ENCODE assay signal across 9 cellular contexts in genomic region chr17:43578699-43579569, GRCh38. TPM values are rescaled to one million over a fixed set of nuclear protein-coding genes. Genes with fewer than 3 reads are reported as not detected.
A peak's percentile ranks its signal among the peaks of the same experiment; 100 is the strongest.
DNase-seq lines count a peak whose midpoint lies in the region; ATAC-seq and TF ChIP-seq lines count a peak whose summit lies in the region.
"Had no signal": no experiment of that assay in that cellular context is flagged by ENCODE, and none has a peak within 500 bp of the region (broad histone marks: within the 10 kb centered on the region; RNA-seq: fewer than 3 reads in every experiment).

No MANE protein-coding gene starts in this region.

- peaks cover 2% of the 10 kb centered on the region for H3K27me3 Mint-ChIP-seq in activated CD4-positive, alpha-beta memory T cell treated with anti-CD3 and anti-CD28 coated beads for 36 hours

- intact Hi-C loops in activated CD4-positive, alpha-beta memory T cell treated with anti-CD3 and anti-CD28 coated beads for 36 hours (cut with micrococcal nuclease), result no loop called here

- CTCF ChIA-PET in activated CD4-positive, alpha-beta memory T cell treated with anti-CD3 and anti-CD28 coated beads for 36 hours (lab: Charles Lee), result interaction anchor here (3.7 to 6.7 kb wide), 2 partner anchors 181 to 188 kb away, joined by 34 to 42 read pairs; partner anchors contain the start of gene SOST

- ATAC-seq in foreskin keratinocyte (peak; percentile 52), HG03139 (IDR thresholded peaks at IDR 0.05; ENCODE audit: unreplicated experiment) (no peak)

- no peak for TF ChIP-seq CTCF in foreskin keratinocyte (conservative IDR thresholded peaks at IDR 0.05)

- POLR2A ChIA-PET in activated CD4-positive, alpha-beta memory T cell treated with anti-CD3 and anti-CD28 coated beads for 36 hours (lab: Charles Lee), result no interaction called here

- no peaks in the 10 kb centered on the region for H3K27me3 ChIP-seq in foreskin keratinocyte

- H3K4me1 Mint-ChIP-seq in activated CD4-positive, alpha-beta memory T cell treated with anti-CD3 and anti-CD28 coated beads for 36 hours (ENCODE audit: low read depth), result peaks cover 15% of the 10 kb centered on the region

- peak overlapping the region; percentile 56 for H3K27ac ChIP-seq in foreskin keratinocyte
- H3K27ac ChIP-seq: C4-2B had no signal

- no peak overlapping the region for H3K4me3 Mint-ChIP-seq in activated CD4-positive, alpha-beta memory T cell treated with anti-CD3 and anti-CD28 coated beads for 36 hours

- H3K9me3 Mint-ChIP-seq in activated CD4-positive, alpha-beta memory T cell treated with anti-CD3 and anti-CD28 coated beads for 36 hours, result no peaks in the 10 kb centered on the region

- H3K36me3 Mint-ChIP-seq in activated CD4-positive, alpha-beta memory T cell treated with anti-CD3 and anti-CD28 coated beads for 36 hours, result no peaks in the 10 kb centered on the region

- no peak overlapping the region for H3K27ac Mint-ChIP-seq in activated CD4-positive, alpha-beta memory T cell treated with anti-CD3 and anti-CD28 coated beads for 36 hours

- peak; percentile 0 for DNase-seq in activated CD4-positive, CD25-positive, alpha-beta regulatory T cell treated with anti-CD3 and anti-CD28 coated beads, Interleukin-2, amount 50 U/mL, for 16 hours (ENCODE audit: low read depth, low spot score)
- no peak for DNase-seq in activated CD4-positive, CD25-positive, alpha-beta regulatory T cell (lab: John Stamatoyannopoulos, UW)
- DNase-seq in M059J (ENCODE audit: low read depth), result peak; percentile 85
- DNase-seq in activated CD4-positive, alpha-beta memory T cell treated with anti-CD3 and anti-CD28 coated beads for 36 hours, result peak; percentile 56
- peak in 1 of 2 donors; percentile 57 for DNase-seq in foreskin keratinocyte
- DNase-seq in stimulated activated CD8-positive, alpha-beta memory T cell treated with anti-CD3 and anti-CD28 coated beads, Interleukin-12 subunit alpha, Interleukin-12 subunit beta, amount 100 ng/mL, for 1 hour (ENCODE audit: low read depth), result peak; percentile 2
- DNase-seq in NCI-H2196 treated with DMSO at 0.1 percent for 48 hours (lab: John Stamatoyannopoulos, UW; ENCODE audit: unreplicated experiment), result no peak

- peaks cover 29% of the 10 kb centered on the region for H3K4me1 ChIP-seq in foreskin keratinocyte

RNA-seq across cellular contexts. Expression of gene ETV4, which starts 32.8 kb away (rescaled TPM):
- total RNA-seq in M059J (2014; rRNA removed; shearing (Covaris generic)), result 4.2 and 6.9 TPM in 2 replicates
- total RNA-seq in activated CD4-positive, alpha-beta memory T cell treated with anti-CD3 and anti-CD28 coated beads for 36 hours, result 1 to 10 TPM; 2.7 to 4.2 TPM
- 57.4 and 61.2 TPM in 2 replicates for total RNA-seq in foreskin keratinocyte
- 78.9 and 80.5 TPM in 2 replicates for polyA plus RNA-seq in foreskin keratinocyte

Comparison
In these comparisons a context has a peak if more than half of its experiments do, and no peak if none do; other contexts are left out.
1. DNase-seq: peak in activated CD4-positive, CD25-positive, alpha-beta regulatory T cell treated with anti-CD3 and anti-CD28 coated beads, Interleukin-2, amount 50 U/mL, for 16 hours (single experiment), M059J (single experiment), activated CD4-positive, alpha-beta memory T cell treated with anti-CD3 and anti-CD28 coated beads for 36 hours (single experiment) and stimulated activated CD8-positive, alpha-beta memory T cell treated with anti-CD3 and anti-CD28 coated beads, Interleukin-12 subunit alpha, Interleukin-12 subunit beta, amount 100 ng/mL, for 1 hour (single experiment); none in activated CD4-positive, CD25-positive, alpha-beta regulatory T cell (0 of 4) and NCI-H2196 treated with DMSO at 0.1 percent for 48 hours (single experiment).